1 cellular context compared by ENCODE assay signal in the genomic region with DNA sequence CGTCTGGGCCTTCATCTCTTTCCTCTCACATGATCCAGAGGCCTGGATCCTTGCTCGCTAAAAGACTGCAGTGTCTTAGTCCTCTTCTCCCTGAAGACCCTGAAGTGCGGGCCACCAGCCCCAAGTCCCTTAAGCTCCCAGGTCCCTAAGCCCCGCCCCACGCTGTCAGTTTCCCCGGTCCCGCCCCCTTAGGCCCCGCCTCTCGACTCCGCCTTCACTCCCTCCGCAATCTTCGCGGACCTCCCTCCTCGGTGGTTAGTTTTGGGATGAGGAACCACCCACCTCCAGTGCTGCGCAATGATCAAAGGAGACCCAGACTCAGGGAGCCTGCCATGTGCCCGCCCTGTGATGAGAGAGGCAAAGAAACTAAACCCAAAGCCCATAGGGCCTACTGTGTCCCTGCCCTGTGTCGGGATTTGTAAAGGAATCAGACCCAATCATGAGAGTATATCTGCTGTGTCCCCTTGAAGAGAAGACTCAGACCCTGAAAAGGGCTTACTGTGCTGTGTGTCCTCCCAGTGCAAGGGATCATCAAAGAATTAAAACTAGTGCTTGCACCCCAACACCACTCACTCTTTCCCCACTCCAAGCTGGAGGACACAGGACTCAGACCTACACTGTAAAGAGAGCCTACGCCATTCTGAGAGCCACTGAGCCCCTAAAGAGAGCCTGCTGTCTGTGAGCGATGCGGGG.
TF ChIP-seq lines count a peak whose summit lies in the region.

No MANE protein-coding gene starts in this region.

TF ChIP-seq in H1, 55 proteins besides CTCF, POLR2A, EP300 and RAD21:
- peak; percentile 12 to 60; a peak in 1 of 4 replicates for TF ChIP-seq SIN3A (conservative IDR thresholded peaks at IDR 0.05 in 1 of 2, IDR thresholded peaks at IDR 0.05 in 1 of 2; ENCODE audit: low read depth in 1 of 2, low read length in 2 of 2)
- 0 out of 2 replicates have a peak, but pooled peaks have one; percentile 31 for TF ChIP-seq TAF1 (IDR thresholded peaks at IDR 0.05; ENCODE audit: low read depth, low read length)
- TF ChIP-seq CEBPB (IDR thresholded peaks at IDR 0.05; ENCODE audit: low read depth, low read length) = 0 out of 2 replicates have a peak, but pooled peaks have one; percentile 1
- TF ChIP-seq, protein P1, sequence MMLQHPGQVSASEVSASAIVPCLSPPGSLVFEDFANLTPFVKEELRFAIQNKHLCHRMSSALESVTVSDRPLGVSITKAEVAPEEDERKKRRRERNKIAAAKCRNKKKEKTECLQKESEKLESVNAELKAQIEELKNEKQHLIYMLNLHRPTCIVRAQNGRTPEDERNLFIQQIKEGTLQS (IDR thresholded peaks at IDR 0.05; ENCODE audit: insufficient read depth, low read depth, low read length) = no peak
- no peak for TF ChIP-seq SRF (IDR thresholded peaks at IDR 0.05; ENCODE audit: low read depth, low read length)
